ENCODE assay signal across 11 cellular contexts in genomic region chr5:84748313-84748712, GRCh38.
"Had no signal": no experiment of that assay in that cellular context is flagged by ENCODE, and none has a peak within 500 bp of the region (broad histone marks: within the 10 kb centered on the region; RNA-seq: fewer than 3 reads in every experiment).

No MANE protein-coding gene starts in this region.

- ATAC-seq: GM23338, HCT116 had no signal

- H3K9ac ChIP-seq: GM23248 had no signal

- H3K27ac ChIP-seq: GM23248 had no signal

- H3K4me3 ChIP-seq: GM23248, GM23338, HAP-1 had no signal

- H3K36me3 ChIP-seq: HAP-1 had no signal

- H2AFZ ChIP-seq: GM23248, GM23338 had no signal

- H3K9me3 ChIP-seq: HAP-1 had no signal

- DNase-seq: GM23248, GOT3, H7, H9, HCEC 1CT, HFFc6 had no signal

- FAIRE-seq: H1, H54 had no signal

- H3K4me1 ChIP-seq: HAP-1 had no signal

- H3K4me2 ChIP-seq: GM23338 had no signal
